Comparison of ENCODE assay signal across 23 cellular contexts in the genomic region with DNA sequence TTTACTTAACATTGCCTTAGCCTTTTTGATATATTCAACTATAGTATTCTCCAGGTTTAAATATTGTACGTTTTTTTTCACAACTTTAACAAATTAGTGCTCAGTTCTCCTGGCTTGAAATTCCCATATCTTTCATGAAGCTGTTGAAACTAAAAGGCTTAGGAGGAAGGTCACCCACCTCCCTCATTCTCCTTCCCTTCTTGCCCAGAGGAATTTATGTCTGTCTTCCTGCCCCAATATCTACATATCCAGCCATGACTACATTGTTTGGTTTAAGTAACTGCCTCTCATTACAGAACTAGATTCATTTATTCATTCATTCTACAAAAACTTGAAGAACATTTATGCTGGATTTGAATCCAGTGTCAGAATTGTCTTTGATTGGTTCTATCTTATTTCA.
DNase-seq lines count a peak whose midpoint lies in the region; ATAC-seq, FAIRE-seq and TF ChIP-seq lines count a peak whose summit lies in the region.
"Had no signal": no experiment of that assay in that cellular context is flagged by ENCODE, and none has a peak within 500 bp of the region (broad histone marks: within the 10 kb centered on the region; RNA-seq: fewer than 3 reads in every experiment).

No MANE protein-coding gene starts in this region.

- H3K27ac Mint-ChIP-seq in astrocyte (ENCODE audit: unreplicated experiment): peak overlapping the region; percentile 97
- H3K27ac Mint-ChIP-seq: B cell, CD14-positive monocyte had no signal

- peaks cover 8% of the 10 kb centered on the region for H3K4me1 ChIP-seq in astrocyte (ENCODE audit: insufficient read depth, low read length)
- H3K4me1 ChIP-seq in foreskin keratinocyte: peaks cover 36% of the 10 kb centered on the region
- H3K4me1 ChIP-seq: SJCRH30 had no signal

- H3K9ac ChIP-seq in astrocyte (ENCODE audit: low read length) (no peak overlapping the region), neural cell (ENCODE audit: low read length) (peak overlapping the region; percentile 50)

- TF ChIP-seq RAD21 in neural cell (conservative IDR thresholded peaks at IDR 0.05): no peak

- no peak for ATAC-seq in foreskin keratinocyte
- no peak for ATAC-seq in GM21515 (IDR thresholded peaks at IDR 0.05; ENCODE audit: unreplicated experiment)
- ATAC-seq in activated CD4-positive, CD25-positive, alpha-beta regulatory T cell treated with anti-CD3 and anti-CD28 coated beads, Interleukin-2, amount 50 U/mL, for 24 hours: no peak

- H3F3A ChIP-seq in neural cell (ENCODE audit: insufficient read depth, low read length, poor library complexity, severe bottlenecking): no peaks in the 10 kb centered on the region

- H3K27me3 ChIP-seq in astrocyte (ENCODE audit: insufficient read depth, low read length) (peaks cover 11% of the 10 kb centered on the region), foreskin keratinocyte (peaks cover 23% of the 10 kb centered on the region), neural cell (ENCODE audit: insufficient read depth, low read depth, low read length) (no peaks in the 10 kb centered on the region)

- TF ChIP-seq EP300 in neural cell (conservative IDR thresholded peaks at IDR 0.05; ENCODE audit: poor library complexity, severe bottlenecking): no peak

- H3K9me3 ChIP-seq in astrocyte (ENCODE audit: insufficient read depth, low read depth, low read length) (peaks cover 8% of the 10 kb centered on the region), neural cell (ENCODE audit: low read length) (no peaks in the 10 kb centered on the region)
- H3K9me3 ChIP-seq: SJCRH30 had no signal

- H3K4me2 ChIP-seq in astrocyte (ENCODE audit: low read length) (no peak overlapping the region), neural cell (ENCODE audit: low read length) (peak overlapping the region; percentile 42)

- TF ChIP-seq CTCF in astrocyte (IDR thresholded peaks at IDR 0.05; ENCODE audit: insufficient read depth, low read depth, low read length) (no peak), foreskin keratinocyte (conservative IDR thresholded peaks at IDR 0.05) (no peak), neural cell (IDR thresholded peaks at IDR 0.05; ENCODE audit: poor library complexity, severe bottlenecking) (no peak)

- no peak overlapping the region for H2AFZ ChIP-seq in astrocyte (ENCODE audit: low read depth, low read length)
- no peak overlapping the region for H2AFZ ChIP-seq in neural cell (ENCODE audit: low read depth, low read length)

- peak; percentile 54 for DNase-seq in Daoy (ENCODE audit: low read depth)
- DNase-seq in astrocyte (ENCODE audit: low read depth): no peak
- no peak for DNase-seq in foreskin keratinocyte
- DNase-seq in central memory CD4-positive, alpha-beta T cell: no peak
- no peak for DNase-seq in NK-92 treated with Interleukin-12 subunit alpha and Interleukin-12 subunit beta, amount 100 ng/mL, for 24 hours (lab: John Stamatoyannopoulos, UW)
- DNase-seq: 8988T, EL, GF-D8, KBM-7, NCI-H1092 treated with DMSO at 0.1 percent for 48 hours, NCI-H2029, NCI-H226, NCI-H510A treated with DMSO at 0.1 percent for 48 hours, NCI-H748 treated with DMSO at 0.1 percent for 48 hours, SJCRH30 had no signal

- H3K36me3 ChIP-seq in astrocyte (ENCODE audit: insufficient read depth, low read length) (no peaks in the 10 kb centered on the region), neural cell (ENCODE audit: insufficient read depth, low read length) (no peaks in the 10 kb centered on the region)
- H3K36me3 ChIP-seq: SJCRH30 had no signal

- no peaks in the 10 kb centered on the region for H3K27me3 Mint-ChIP-seq in astrocyte (ENCODE audit: low read depth, unreplicated experiment)

- no peaks in the 10 kb centered on the region for H3K9me2 ChIP-seq in neural cell (ENCODE audit: insufficient read depth, low read length)

- peak overlapping the region; percentile 63 for H3K27ac ChIP-seq in astrocyte (ENCODE audit: low read depth, low read length)
- H3K27ac ChIP-seq in foreskin keratinocyte: peak overlapping the region; percentile 68
- H3K27ac ChIP-seq in neural cell (ENCODE audit: low read length): peak overlapping the region; percentile 79
- H3K27ac ChIP-seq: SJCRH30 had no signal

- H3K79me2 ChIP-seq in astrocyte (ENCODE audit: insufficient read depth, low read length) (no peaks in the 10 kb centered on the region), neural cell (replicated peaks; ENCODE audit: insufficient read depth, low read length) (peaks cover 15% of the 10 kb centered on the region)

- H3K4me3 ChIP-seq in astrocyte (ENCODE audit: insufficient read depth, low read depth, low read length) (no peak overlapping the region), neural cell (ENCODE audit: low read length) (peak overlapping the region; percentile 43)
- H3K4me3 ChIP-seq: SJCRH30 had no signal

- peaks cover 52% of the 10 kb centered on the region for H3K4me1 Mint-ChIP-seq in astrocyte (ENCODE audit: low read depth, unreplicated experiment)

- no peaks in the 10 kb centered on the region for H4K20me1 ChIP-seq in astrocyte (ENCODE audit: insufficient read depth, low read length)
- no peaks in the 10 kb centered on the region for H4K20me1 ChIP-seq in neural cell (ENCODE audit: insufficient read depth)

- no peak for FAIRE-seq in astrocyte (lab: Jason Lieb, UNC)
- FAIRE-seq: D721Med, GM19239, H54 had no signal

- H3K36me3 Mint-ChIP-seq in astrocyte (ENCODE audit: low read depth, unreplicated experiment): peaks cover 3% of the 10 kb centered on the region
- H3K36me3 Mint-ChIP-seq: CD14-positive monocyte had no signal

- H3K4me3 Mint-ChIP-seq in astrocyte (ENCODE audit: unreplicated experiment): no peak overlapping the region
- H3K4me3 Mint-ChIP-seq: B cell, CD14-positive monocyte had no signal

- peaks cover 3% of the 10 kb centered on the region for H3K9me3 Mint-ChIP-seq in astrocyte (ENCODE audit: unreplicated experiment)

TF ChIP-seq in neural cell, 6 proteins besides CTCF, POLR2A, EP300 and RAD21:
- TF ChIP-seq TAF1 (IDR thresholded peaks at IDR 0.05; ENCODE audit: low read depth) (no peak), REST (IDR thresholded peaks at IDR 0.05; ENCODE audit: borderline replicate concordance) (no peak), SMC3 (conservative IDR thresholded peaks at IDR 0.05; ENCODE audit: poor library complexity) (no peak), EZH2 (IDR thresholded peaks at IDR 0.05; ENCODE audit: borderline replicate concordance, insufficient read depth, low read length, poor library complexity, severe bottlenecking) (no peak), MXI1 (conservative IDR thresholded peaks at IDR 0.05; ENCODE audit: poor library complexity, severe bottlenecking) (no peak), POLR2AphosphoS5 (IDR thresholded peaks at IDR 0.05) (no peak)
